12 cellular contexts compared by ENCODE assay signal in the genomic region with DNA sequence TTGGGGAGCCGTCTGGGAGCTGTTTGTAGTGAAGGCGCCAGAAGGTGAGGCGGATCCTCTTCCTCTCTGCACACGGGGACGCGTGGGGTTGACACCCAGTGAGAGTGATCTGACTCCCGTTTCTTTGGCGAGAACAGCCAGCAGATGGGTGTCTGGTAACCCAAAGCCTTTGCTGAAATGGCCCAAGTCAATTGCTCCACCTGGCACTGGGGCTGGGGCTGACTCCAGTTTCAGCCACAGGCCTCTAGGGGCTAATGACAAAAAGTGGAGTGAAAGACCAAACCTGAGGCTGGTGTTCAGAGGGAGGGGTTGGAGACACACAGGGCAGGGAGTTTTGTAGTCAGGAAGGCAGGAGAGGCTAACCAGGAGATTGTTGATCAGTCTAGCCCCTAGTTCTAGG.
DNase-seq lines count a peak whose midpoint lies in the region; ATAC-seq, FAIRE-seq and TF ChIP-seq lines count a peak whose summit lies in the region.
"Had no signal": no experiment of that assay in that cellular context is flagged by ENCODE, and none has a peak within 500 bp of the region (broad histone marks: within the 10 kb centered on the region; RNA-seq: fewer than 3 reads in every experiment).

No MANE protein-coding gene starts in this region.

- H3K36me3 Mint-ChIP-seq in HFFc6 (ENCODE audit: low read depth) = no peaks in the 10 kb centered on the region
- H3K36me3 Mint-ChIP-seq: brain had no signal

- peak; percentile 22 for TF ChIP-seq CTCF in GM06990 (IDR thresholded peaks at IDR 0.05; ENCODE audit: insufficient read depth, low read length, poor library complexity, severe bottlenecking)
- TF ChIP-seq CTCF in GM12878 (IDR thresholded peaks at IDR 0.05 in 2 of 3, conservative IDR thresholded peaks at IDR 0.05 in 1 of 3; ENCODE audit: control insufficient read depth in 2 of 3, extremely low read depth in 1 of 3, insufficient read depth in 1 of 3, low read depth in 3 of 3, low read length in 3 of 3) = peak in 2 of 3 experiments; percentile 10 to 37; a peak in 2 of 6 replicates
- TF ChIP-seq CTCF in HFFc6 (IDR thresholded peaks at IDR 0.05) = no peak

- no peaks in the 10 kb centered on the region for H3K27me3 ChIP-seq in GM06990 (replicated peaks; ENCODE audit: control insufficient read depth, insufficient read depth, low read length)
- peaks cover 0 to 2% of the 10 kb centered on the region in 2 experiments; a peak in 1 of 4 replicates for H3K27me3 ChIP-seq in GM12878 (replicated peaks in 1 of 2; ENCODE audit: control insufficient read depth in 2 of 2, insufficient read depth in 2 of 2, low read length in 1 of 2)

- no peak for TF ChIP-seq RAD21 in GM12878 (IDR thresholded peaks at IDR 0.05; ENCODE audit: insufficient read depth, low read depth, low read length)

- WGBS in GM12878 (ENCODE audit: insufficient coverage, insufficient replicate concordance, low lambda C conversion rate, missing lambda C conversion rate) = 24% methylated on average over 8 of the region's 8 CpGs

- no peak overlapping the region for H3K27ac Mint-ChIP-seq in HFFc6
- H3K27ac Mint-ChIP-seq: brain had no signal

- no peak for TF ChIP-seq EP300 in GM12878 (IDR thresholded peaks at IDR 0.05; ENCODE audit: borderline replicate concordance in 1 of 2, control insufficient read depth in 1 of 2, low read depth in 2 of 2, low read length in 2 of 2)

- TF ChIP-seq POLR2A in GM12878 (IDR thresholded peaks at IDR 0.05; ENCODE audit: low read depth, low read length) = no peak

- H3K27me3 Mint-ChIP-seq in HFFc6 (ENCODE audit: insufficient read depth) = peaks cover 21% of the 10 kb centered on the region
- H3K27me3 Mint-ChIP-seq: brain had no signal

- intact Hi-C loops in GM12878 (cut with micrococcal nuclease; ENCODE audit: unreplicated experiment) = no loop called here

- H3K9ac ChIP-seq in GM12878 (ENCODE audit: control insufficient read depth, insufficient read depth, low read length) = no peak overlapping the region

- no peaks in the 10 kb centered on the region for H3K79me2 ChIP-seq in GM12878 (ENCODE audit: control insufficient read depth, insufficient read depth, low read length)

- in situ Hi-C loops in GM12878 (cut with MboI) = no loop called here

- BruUV-seq in GM12878 (replicated peaks; lab: Mats Ljungman, UMichigan) = no TSS peak

- POLR2A ChIA-PET in GM12878 (lab: Charles Lee) = no interaction called here

- DNase-seq in GM06990 (ENCODE audit: extremely low read depth, insufficient read length) (peak; percentile 13), GM12878 (ENCODE audit: low read depth, low spot score) (no peak), UCSD-AML1 (lab: John Stamatoyannopoulos, UW; ENCODE audit: unreplicated experiment) (no peak), frontal cortex (ENCODE audit: low spot score in 2 of 2) (no peak), HFFc6 (no peak)
- DNase-seq: activated CD4-positive, alpha-beta T cell treated with anti-CD3 and anti-CD28 coated beads for 1 hour; NK-92 treated with Interleukin-12 subunit alpha and Interleukin-12 subunit beta, amount 100 ng/mL, for 24 hours had no signal

- no peaks in the 10 kb centered on the region for H3K9me3 ChIP-seq in GM12878 (replicated peaks; ENCODE audit: control insufficient read depth, insufficient read depth, low read length)

- no peak overlapping the region for H2AFZ ChIP-seq in GM12878 (ENCODE audit: control insufficient read depth, low read depth, low read length)

- no peak overlapping the region for H3K4me3 ChIP-seq in GM06990 (replicated peaks; ENCODE audit: low read depth, low read length)
- no peak overlapping the region for H3K4me3 ChIP-seq in GM12878

- FAIRE-seq in GM12878 (lab: Jason Lieb, UNC) (no peak), frontal cortex (lab: Jason Lieb, UNC) (no peak)

- CTCF ChIA-PET in GM12878 (lab: Yijun Ruan, JAX) = interaction anchor here (0.6 to 1.4 kb wide), 2 partner anchors 86 to 240 kb away, joined by 3 read pairs; no protein-coding TSS in a partner anchor

- SMC1A ChIA-PET in GM12878 (lab: Charles Lee; ENCODE audit: uncharacterized antibody, unreplicated experiment) = no interaction called here

- RAD21 ChIA-PET in GM12878 (lab: Charles Lee; ENCODE audit: unreplicated experiment) = no interaction called here

- no peaks in the 10 kb centered on the region for H4K20me1 ChIP-seq in GM12878 (ENCODE audit: control insufficient read depth, insufficient read depth)

- H3K9me3 Mint-ChIP-seq in HFFc6 = peaks cover 18% of the 10 kb centered on the region

- H3K36me3 ChIP-seq in GM06990 (ENCODE audit: control insufficient read depth, insufficient read depth, low read length) = no peaks in the 10 kb centered on the region
- no peaks in the 10 kb centered on the region for H3K36me3 ChIP-seq in GM12878 (ENCODE audit: control insufficient read depth in 2 of 2, insufficient read depth in 2 of 2, low read length in 1 of 2)

- no peaks in the 10 kb centered on the region for H3K4me1 Mint-ChIP-seq in HFFc6 (ENCODE audit: low read depth)
- H3K4me1 Mint-ChIP-seq: brain had no signal

- H3K4me3 Mint-ChIP-seq in HFFc6 = no peak overlapping the region
- H3K4me3 Mint-ChIP-seq: brain, neural crest cell had no signal

- H3K27ac ChIP-seq in GM12878 (ENCODE audit: control insufficient read depth, insufficient read depth) = no peak overlapping the region

- peak; percentile 98 for ATAC-seq in GM19463 (IDR thresholded peaks at IDR 0.05; ENCODE audit: unreplicated experiment)
- peak; percentile 87 for ATAC-seq in HG03354 (IDR thresholded peaks at IDR 0.05; ENCODE audit: poor library complexity, severe bottlenecking, unreplicated experiment)
- peak; percentile 100 for ATAC-seq in GM12878
- no peak for ATAC-seq in HG02852 (IDR thresholded peaks at IDR 0.05; ENCODE audit: unreplicated experiment)

- no peak overlapping the region for H3K4me2 ChIP-seq in GM12878 (ENCODE audit: control insufficient read depth, insufficient read depth)

- no peaks in the 10 kb centered on the region for H3K4me1 ChIP-seq in GM12878 (ENCODE audit: control insufficient read depth, insufficient read depth, low read length)

TF ChIP-seq in GM12878, 131 proteins besides CTCF, POLR2A, EP300 and RAD21:
- TF ChIP-seq TCF12 (IDR thresholded peaks at IDR 0.05; ENCODE audit: low read depth, low read length) = peak; percentile 27; the same call in 1 of the 2 replicates
- no peak for TF ChIP-seq MYB (IDR thresholded peaks at IDR 0.05; ENCODE audit: borderline replicate concordance, low read depth, low read length)
- TF ChIP-seq ZBTB33 (IDR thresholded peaks at IDR 0.05) = no peak
- TF ChIP-seq MXI1 (IDR thresholded peaks at IDR 0.05; ENCODE audit: low read depth, low read length) = no peak
- TF ChIP-seq MEF2B (IDR thresholded peaks at IDR 0.05; ENCODE audit: partially characterized antibody, poor library complexity, severe bottlenecking) = peak; percentile 54
- TF ChIP-seq DPF2 (IDR thresholded peaks at IDR 0.05) = no peak
- no peak for TF ChIP-seq SREBF2 (IDR thresholded peaks at IDR 0.05; ENCODE audit: low read length)
- no peak for TF ChIP-seq NFXL1 (IDR thresholded peaks at IDR 0.05; ENCODE audit: borderline replicate concordance)
- TF ChIP-seq SMARCA5 (IDR thresholded peaks at IDR 0.05) = no peak
- TF ChIP-seq HDGF (IDR thresholded peaks at IDR 0.05) = no peak
- TF ChIP-seq, protein P1, sequence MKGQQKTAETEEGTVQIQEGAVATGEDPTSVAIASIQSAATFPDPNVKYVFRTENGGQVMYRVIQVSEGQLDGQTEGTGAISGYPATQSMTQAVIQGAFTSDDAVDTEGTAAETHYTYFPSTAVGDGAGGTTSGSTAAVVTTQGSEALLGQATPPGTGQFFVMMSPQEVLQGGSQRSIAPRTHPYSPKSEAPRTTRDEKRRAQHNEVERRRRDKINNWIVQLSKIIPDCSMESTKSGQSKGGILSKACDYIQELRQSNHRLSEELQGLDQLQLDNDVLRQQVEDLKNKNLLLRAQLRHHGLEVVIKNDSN (IDR thresholded peaks at IDR 0.05; ENCODE audit: borderline replicate concordance, extremely low read length, insufficient read depth, low read depth, low read length) = no peak
- TF ChIP-seq RUNX3 (IDR thresholded peaks at IDR 0.05; ENCODE audit: low read length) = 0 out of 2 replicates have a peak, but pooled peaks have one; percentile 14
- TF ChIP-seq PAX5 (IDR thresholded peaks at IDR 0.05; ENCODE audit: borderline replicate concordance, low read depth, low read length) = no peak
